Comparison of ENCODE assay signal across 18 cellular contexts in genomic region chr3:36823806-36824205, GRCh38. TPM values are rescaled to one million over a fixed set of nuclear protein-coding genes. Genes with fewer than 3 reads are reported as not detected.
"Had no signal": no experiment of that assay in that cellular context is flagged by ENCODE, and none has a peak within 500 bp of the region (broad histone marks: within the 10 kb centered on the region; RNA-seq: fewer than 3 reads in every experiment).

No MANE protein-coding gene starts in this region.

- H3K36me3 ChIP-seq: cardiac muscle cell had no signal

- H3K9me3 Mint-ChIP-seq: nephron had no signal

- ATAC-seq: activated CD8-positive, alpha-beta T cell treated with anti-CD3 and anti-CD28 coated beads, Interleukin-2, amount 10 ng/mL, durations not matched to agents 7 days and 5 days; left lung; psoas muscle; stimulated activated naive CD8-positive, alpha-beta T cell treated with anti-CD3 and anti-CD28 coated beads, Interleukin-15, Interleukin-2, amounts not matched to agents 100 U/mL and 50 U/mL, for 24 hours had no signal

- H3K27ac Mint-ChIP-seq: activated CD8-positive, alpha-beta T cell treated with anti-CD3 and anti-CD28 coated beads, Interleukin-2, amount 10 ng/mL, durations not matched to agents 7 days and 5 days; nephron had no signal

- H3K27ac ChIP-seq: cardiac muscle cell, coronary artery, heart right ventricle, left lung, psoas muscle, sigmoid colon had no signal

- H3K4me3 ChIP-seq: cardiac muscle cell, coronary artery, heart right ventricle, left lung, psoas muscle, sigmoid colon had no signal

- H3K4me3 Mint-ChIP-seq: activated CD8-positive, alpha-beta T cell treated with anti-CD3 and anti-CD28 coated beads, Interleukin-2, amount 10 ng/mL, durations not matched to agents 7 days and 5 days; nephron had no signal

- H3K4me1 ChIP-seq: left lung, psoas muscle, sigmoid colon had no signal

- DNase-seq: activated CD4-positive, alpha-beta T cell treated with anti-CD3 and anti-CD28 coated beads for 48 hours; activated CD8-positive, alpha-beta memory T cell treated with anti-CD3 and anti-CD28 coated beads, Interleukin-2, amount 50 U/mL, for 48 hours; activated CD8-positive, alpha-beta T cell treated with anti-CD3 and anti-CD28 coated beads, Interleukin-2, amount 10 ng/mL, durations not matched to agents 7 days and 5 days; activated naive CD4-positive, alpha-beta T cell; effector CD4-positive, alpha-beta T cell; heart right ventricle; left lung; occipital lobe; psoas muscle; sigmoid colon; stimulated activated CD4-positive, alpha-beta T cell treated with anti-CD3 and anti-CD28 coated beads, Interleukin-12 subunit alpha, Interleukin-12 subunit beta, amount 100 ng/mL, for 4 hours; stimulated activated naive CD8-positive, alpha-beta T cell treated with anti-CD3 and anti-CD28 coated beads, Interleukin-15, Interleukin-2, amounts not matched to agents 100 U/mL and 50 U/mL, for 24 hours; T-helper 9 cell had no signal

- H3K27me3 ChIP-seq: cardiac muscle cell, heart right ventricle, left lung, sigmoid colon had no signal

- H3K9me3 ChIP-seq: heart right ventricle, left lung, psoas muscle, sigmoid colon had no signal

RNA-seq across cellular contexts. Expression of gene DCLK3, which starts 59.5 kb away (rescaled TPM):
- total RNA-seq: activated CD8-positive, alpha-beta T cell treated with anti-CD3 and anti-CD28 coated beads, Interleukin-2, amount 10 ng/mL, durations not matched to agents 7 days and 5 days; astrocyte; ureter had no signal
